8 cellular contexts compared by ENCODE assay signal in the genomic region with DNA sequence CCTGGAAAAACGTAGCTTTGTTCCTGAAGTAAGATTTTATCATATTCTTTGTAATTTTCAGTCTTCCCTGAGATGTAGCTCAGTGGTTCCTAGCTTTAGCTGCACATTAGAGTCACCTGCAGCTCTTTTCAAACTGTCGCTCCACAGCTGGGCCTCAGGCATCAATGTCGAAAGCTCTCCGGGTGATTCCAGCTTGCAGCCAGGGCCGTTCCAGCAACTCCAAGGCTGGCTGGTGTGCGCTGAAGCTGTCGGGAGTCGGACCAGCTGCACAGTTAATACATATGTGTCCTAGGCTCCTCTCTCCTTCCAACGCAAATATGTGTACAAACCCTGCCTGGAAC. TPM values are rescaled to one million over a fixed set of nuclear protein-coding genes. Genes with fewer than 3 reads are reported as not detected.
DNase-seq lines count a peak whose midpoint lies in the region; ATAC-seq and TF ChIP-seq lines count a peak whose summit lies in the region.

No MANE protein-coding gene starts in this region.

- H3K4me1 ChIP-seq in CD8-positive, alpha-beta T cell (ENCODE audit: insufficient read depth, low read length): peaks cover 22% of the 10 kb centered on the region
- H3K4me1 ChIP-seq in SJSA1 (replicated peaks): peaks cover 9% of the 10 kb centered on the region
- H3K4me1 ChIP-seq in skeletal muscle satellite cell (ENCODE audit: control insufficient read depth, insufficient read depth, low read length): peaks cover 15% of the 10 kb centered on the region

- H3K27me3 ChIP-seq in CD8-positive, alpha-beta T cell (ENCODE audit: insufficient read depth, low read length): no peaks in the 10 kb centered on the region
- H3K27me3 ChIP-seq in H7 (ENCODE audit: control insufficient read depth, insufficient read depth, low read length) (peaks cover 5% of the 10 kb centered on the region), SJSA1 (replicated peaks) (no peaks in the 10 kb centered on the region), skeletal muscle satellite cell (ENCODE audit: control insufficient read depth, insufficient read depth, low read length) (no peaks in the 10 kb centered on the region)

- POLR2A ChIA-PET in CD8-positive, alpha-beta T cell (lab: Charles Lee): interaction anchor here (1.0 to 1.9 kb wide), 7 partner anchors 10 to 237 kb away, joined by 3 to 11 read pairs (median 4); partner anchors contain the start of genes FAHD2A and MAL

- H3K4me3 Mint-ChIP-seq in CD8-positive, alpha-beta T cell: peak overlapping the region; percentile 99

- peak overlapping the region; percentile 96 for H3K27ac Mint-ChIP-seq in CD8-positive, alpha-beta T cell

- peaks cover 10% of the 10 kb centered on the region for H3K36me3 Mint-ChIP-seq in CD8-positive, alpha-beta T cell

- CTCF ChIA-PET in CD8-positive, alpha-beta T cell (lab: Charles Lee): interaction anchor here (0.7 to 2.4 kb wide), 6 partner anchors 26 to 179 kb away, joined by 3 to 8 read pairs (median 3); partner anchors contain the start of gene MRPS5

- H3K9me3 Mint-ChIP-seq in CD8-positive, alpha-beta T cell: no peaks in the 10 kb centered on the region

- intact Hi-C loops in CD8-positive, alpha-beta T cell (cut with DNase I, micrococcal nuclease): loop anchor here (1.0 to 2.0 kb wide), 5 partner anchors 42 to 237 kb away; partner anchors contain the start of genes ZNF892 (in 2 of the 2) and FAHD2A (in 1 of the 2)

- H3K9me3 ChIP-seq in CD8-positive, alpha-beta T cell (ENCODE audit: low read length): no peaks in the 10 kb centered on the region
- H3K9me3 ChIP-seq in SJSA1 (replicated peaks) (no peaks in the 10 kb centered on the region), skeletal muscle satellite cell (replicated peaks; ENCODE audit: low read length) (no peaks in the 10 kb centered on the region)

- peak; percentile 7 for ATAC-seq in CD8-positive, alpha-beta T cell

- no peaks in the 10 kb centered on the region for H3K36me3 ChIP-seq in CD8-positive, alpha-beta T cell (ENCODE audit: insufficient read depth, low read length)
- H3K36me3 ChIP-seq in H7 (replicated peaks; ENCODE audit: control insufficient read depth, insufficient read depth, low read length) (no peaks in the 10 kb centered on the region), SJSA1 (peaks cover 2% of the 10 kb centered on the region; the same call in 1 of the 2 replicates), skeletal muscle satellite cell (ENCODE audit: insufficient read depth, low read length) (no peaks in the 10 kb centered on the region)

- H3K4me1 Mint-ChIP-seq in CD8-positive, alpha-beta T cell (ENCODE audit: low read depth): peaks cover 44% of the 10 kb centered on the region

- H3K27me3 Mint-ChIP-seq in CD8-positive, alpha-beta T cell (ENCODE audit: low read depth): no peaks in the 10 kb centered on the region

- TF ChIP-seq CTCF in CD8-positive, alpha-beta T cell (IDR thresholded peaks at IDR 0.05): no peak
- no peak for TF ChIP-seq CTCF in fibroblast of pulmonary artery (IDR thresholded peaks at IDR 0.05; ENCODE audit: low read length, missing control alignments)

- no peak for DNase-seq in CD8-positive, alpha-beta T cell
- DNase-seq in H7 (no peak), SJSA1 (ENCODE audit: low read depth in 1 of 2, low spot score in 2 of 2) (no peak), fibroblast of pulmonary artery (ENCODE audit: low read depth) (no peak), NCI-H446 (lab: John Stamatoyannopoulos, UW) (no peak), DMS 273 treated with DMSO at 0.1 percent for 48 hours (lab: John Stamatoyannopoulos, UW) (no peak), SIG-M5 treated with dmso at 0.1 percent for 504 hours (lab: John Stamatoyannopoulos, UW; ENCODE audit: unreplicated experiment) (no peak)

- peak overlapping the region; percentile 90 for H3K27ac ChIP-seq in CD8-positive, alpha-beta T cell (ENCODE audit: low read depth, low read length)
- H3K27ac ChIP-seq in SJSA1: peak overlapping the region; percentile 95

- peak overlapping the region; percentile 93 for H3K4me2 ChIP-seq in skeletal muscle satellite cell (ENCODE audit: low read length)

- peak overlapping the region; percentile 98 for H3K4me3 ChIP-seq in CD8-positive, alpha-beta T cell (ENCODE audit: low read depth, low read length)
- H3K4me3 ChIP-seq in H7 (ENCODE audit: insufficient read depth, low read depth, low read length) (peak overlapping the region; percentile 68), SJSA1 (peak overlapping the region; percentile 68), fibroblast of pulmonary artery (replicated peaks; ENCODE audit: low read depth, low read length) (peak overlapping the region; percentile 87), skeletal muscle satellite cell (ENCODE audit: low read length) (peak overlapping the region; percentile 96)

- H3K9ac ChIP-seq in skeletal muscle satellite cell (ENCODE audit: low read depth, low read length): peak overlapping the region; percentile 91

RNA-seq across cellular contexts. Expression of gene ZNF2, which starts 0.6 kb away (rescaled TPM):
- total RNA-seq in CD8-positive, alpha-beta T cell: under 1 TPM; 0.25 to 0.27 TPM
- total RNA-seq in H7 (2014; rRNA removed; shearing (Covaris generic)): 4.9 and 7.4 TPM in 2 replicates
- total RNA-seq in SJSA1 (2014; rRNA removed; shearing (Covaris generic)): 4.2 and 4.8 TPM in 2 replicates
- total RNA-seq in skeletal muscle satellite cell (2012; rRNA removed): 6.3 and 7.4 TPM in 2 replicates

RNA-seq across cellular contexts. Expression of gene ZNF514, which starts 5.4 kb away (rescaled TPM):
- total RNA-seq in CD8-positive, alpha-beta T cell: 10 to 100 TPM in 1 of 2 experiments, 1 to 10 TPM in 1; 9.7 to 10.2 TPM
- 5.2 and 11.4 TPM in 2 replicates for total RNA-seq in H7 (2014; rRNA removed; shearing (Covaris generic))
- 8.2 and 8.9 TPM in 2 replicates for total RNA-seq in SJSA1 (2014; rRNA removed; shearing (Covaris generic))
- total RNA-seq in skeletal muscle satellite cell (2012; rRNA removed): 9.4 and 10.9 TPM in 2 replicates

RNA-seq across cellular contexts. Expression of gene ZNF892, which starts 42.3 kb away (rescaled TPM):
- under 1 TPM; 0.71 to 0.78 TPM for total RNA-seq in CD8-positive, alpha-beta T cell
- total RNA-seq in H7 (2014; rRNA removed; shearing (Covaris generic)): 4.6 and 4.7 TPM in 2 replicates
- total RNA-seq in SJSA1 (2014; rRNA removed; shearing (Covaris generic)): 1.9 TPM in 2 replicates
- 3.1 and 5.8 TPM in 2 replicates for total RNA-seq in skeletal muscle satellite cell (2012; rRNA removed)

RNA-seq across cellular contexts. Expression of gene MRPS5, which starts 43.4 kb away (rescaled TPM):
- 10 to 100 TPM; 20.0 to 21.3 TPM for total RNA-seq in CD8-positive, alpha-beta T cell
- 71.7 and 104 TPM in 2 replicates for total RNA-seq in H7 (2014; rRNA removed; shearing (Covaris generic))
- 57.4 and 97.1 TPM in 2 replicates for total RNA-seq in SJSA1 (2014; rRNA removed; shearing (Covaris generic))
- 41.1 and 42.3 TPM in 2 replicates for total RNA-seq in skeletal muscle satellite cell (2012; rRNA removed)
